In genomic region chr1:113946668-113947387, GRCh38 we compare ENCODE assay signal across 11 cellular contexts.
DNase-seq lines count a peak whose midpoint lies in the region; FAIRE-seq and TF ChIP-seq lines count a peak whose summit lies in the region.
"Had no signal": no experiment of that assay in that cellular context is flagged by ENCODE, and none has a peak within 500 bp of the region (broad histone marks: within the 10 kb centered on the region; RNA-seq: fewer than 3 reads in every experiment).

No MANE protein-coding gene starts in this region.

- H3K27me3 ChIP-seq in endocrine pancreas (ENCODE audit: control insufficient read depth, insufficient read depth, low read length) (no peaks in the 10 kb centered on the region), neutrophil (no peaks in the 10 kb centered on the region)

- peaks cover 3% of the 10 kb centered on the region for H3K36me3 ChIP-seq in endocrine pancreas (ENCODE audit: control insufficient read depth, insufficient read depth, low read length)
- peaks cover 3% of the 10 kb centered on the region for H3K36me3 ChIP-seq in neutrophil

- H3K9ac ChIP-seq in endocrine pancreas (ENCODE audit: control insufficient read depth, insufficient read depth, low read length), result no peak overlapping the region

- peak overlapping the region; percentile 81 for H3K27ac ChIP-seq in neutrophil

- H3K4me3 ChIP-seq in endocrine pancreas (ENCODE audit: control insufficient read depth, insufficient read depth, low read length) (peak overlapping the region; percentile 37), neutrophil (ENCODE audit: low read depth in 1 of 2, low read length in 1 of 2) (no peak overlapping the region)

- TF ChIP-seq CTCF in D721Med (IDR thresholded peaks at IDR 0.05; ENCODE audit: insufficient read depth, missing control alignments), result no peak
- TF ChIP-seq CTCF in neutrophil (IDR thresholded peaks at IDR 0.05), result no peak

- peak; percentile 78 for FAIRE-seq in D721Med (lab: Jason Lieb, UNC)

- peaks cover 4% of the 10 kb centered on the region for H3K4me1 ChIP-seq in endocrine pancreas (ENCODE audit: control insufficient read depth, insufficient read depth, low read length)
- H3K4me1 ChIP-seq in neutrophil (ENCODE audit: control insufficient read depth in 1 of 2, insufficient read depth in 1 of 2, low read depth in 1 of 2, low read length in 1 of 2), result peaks cover 58 to 70% of the 10 kb centered on the region in 2 experiments

- DNase-seq in D721Med (ENCODE audit: insufficient read length, low spot score) (peak; percentile 47), NCI-H82 (lab: John Stamatoyannopoulos, UW) (peak; percentile 98), HuH-7.5 (ENCODE audit: low spot score) (no peak)
- DNase-seq in stimulated activated CD4-positive, alpha-beta T cell treated with anti-CD3 and anti-CD28 coated beads, Interleukin-12 subunit alpha, Interleukin-12 subunit beta, amount 100 ng/mL, for 4 hours, result no peak
- DNase-seq in stimulated activated CD4-positive, alpha-beta T cell treated with anti-CD3 and anti-CD28 coated beads, Interleukin-4, amount 100 ng/mL, for 24 hours, result no peak
- no peak for DNase-seq in activated effector memory CD4-positive, alpha-beta T cell treated with Interleukin-2 at 50 U/mL for 16 hours
- DNase-seq: activated CD8-positive, alpha-beta memory T cell treated with anti-CD3 and anti-CD28 coated beads for 24 hours; NCI-H146; stimulated activated CD4-positive, alpha-beta T cell treated with anti-CD3 and anti-CD28 coated beads, Interleukin-2, amount 100 ng/mL, for 24 hours had no signal

- H3K9me3 ChIP-seq in endocrine pancreas (ENCODE audit: control insufficient read depth, low read length) (no peaks in the 10 kb centered on the region), neutrophil (no peaks in the 10 kb centered on the region)

Comparison
In these comparisons a context has a peak if more than half of its experiments do, and no peak if none do; other contexts are left out.
1. DNase-seq: peak in D721Med (single experiment) and NCI-H82 (single experiment); none in HuH-7.5 (single experiment), stimulated activated CD4-positive, alpha-beta T cell treated with anti-CD3 and anti-CD28 coated beads, Interleukin-12 subunit alpha, Interleukin-12 subunit beta, amount 100 ng/mL, for 4 hours (single experiment), stimulated activated CD4-positive, alpha-beta T cell treated with anti-CD3 and anti-CD28 coated beads, Interleukin-4, amount 100 ng/mL, for 24 hours (single experiment) and activated effector memory CD4-positive, alpha-beta T cell treated with Interleukin-2 at 50 U/mL for 16 hours (single experiment).